In genomic region chr2:218406209-218406948, GRCh38 we compare ENCODE assay signal across 8 cellular contexts. TPM values are rescaled to one million over a fixed set of nuclear protein-coding genes. Genes with fewer than 3 reads are reported as not detected.
DNase-seq lines count a peak whose midpoint lies in the region; ATAC-seq and TF ChIP-seq lines count a peak whose summit lies in the region.

No MANE protein-coding gene starts in this region.

- no TSS peak for BruUV-seq in HCT116 (replicated peaks; lab: Mats Ljungman, UMichigan)

- DNase-seq in GM03348 (ENCODE audit: low spot score) (peak; percentile 98), HCT116 (ENCODE audit: low read depth, low spot score) (peak; percentile 84), MM.1S (peak; percentile 96), SHP77 (lab: John Stamatoyannopoulos, UW) (peak; percentile 86 to 99), activated gamma-delta T cell (lab: John Stamatoyannopoulos, UW) (peak; percentile 95), fibroblast of villous mesenchyme (ENCODE audit: low read depth) (peak; percentile 95), neural progenitor cell (ENCODE audit: low spot score) (peak; percentile 98)

- H3K27me3 Mint-ChIP-seq in neural progenitor cell (ENCODE audit: insufficient read depth, low read depth), result peaks cover 2% of the 10 kb centered on the region

- H3F3A ChIP-seq in MM.1S (ENCODE audit: insufficient read depth, low read length), result peaks cover 9% of the 10 kb centered on the region; the same call in 1 of the 2 replicates
- H3F3A ChIP-seq in neural progenitor cell (ENCODE audit: low read depth), result peaks cover 21% of the 10 kb centered on the region

- peaks cover 10% of the 10 kb centered on the region for H3K36me3 Mint-ChIP-seq in neural progenitor cell

- H4K20me1 ChIP-seq in HCT116 (ENCODE audit: insufficient read depth), result no peaks in the 10 kb centered on the region
- no peaks in the 10 kb centered on the region for H4K20me1 ChIP-seq in MM.1S (ENCODE audit: insufficient read depth, low read length)
- H4K20me1 ChIP-seq in neural progenitor cell (ENCODE audit: low read depth), result peaks cover 4% of the 10 kb centered on the region

- peaks cover 19% of the 10 kb centered on the region for H3K4me1 Mint-ChIP-seq in neural progenitor cell

- H3K4me2 ChIP-seq in HCT116 (ENCODE audit: low read length), result peak overlapping the region; percentile 96
- H3K4me2 ChIP-seq in MM.1S (ENCODE audit: low read depth, low read length), result peak overlapping the region; percentile 98
- peak overlapping the region; percentile 92 for H3K4me2 ChIP-seq in neural progenitor cell

- no peaks in the 10 kb centered on the region for H3K9me3 Mint-ChIP-seq in neural progenitor cell

- H3K4me3 ChIP-seq in HCT116 (replicated peaks in 1 of 2; ENCODE audit: low read depth in 1 of 2, low read length in 2 of 2), result peak overlapping the region; percentile 36 to 61
- peak overlapping the region; percentile 62 for H3K4me3 ChIP-seq in MM.1S (ENCODE audit: low read length)
- peak overlapping the region; percentile 53 for H3K4me3 ChIP-seq in fibroblast of villous mesenchyme (ENCODE audit: low read depth, low read length)
- H3K4me3 ChIP-seq in neural progenitor cell, result peak overlapping the region; percentile 56
- H3K4me3 ChIP-seq in stomach smooth muscle (ENCODE audit: low read length in 2 of 2), result peak overlapping the region; percentile 53 to 77

- intact Hi-C loops in HCT116 (cut with micrococcal nuclease), result loop anchor here (1.0 to 5.0 kb wide), 3 partner anchors 60 to 441 kb away; no protein-coding TSS in a partner anchor

- no peaks in the 10 kb centered on the region for H3K9me2 ChIP-seq in HCT116 (ENCODE audit: insufficient read depth)
- H3K9me2 ChIP-seq in MM.1S (replicated peaks; ENCODE audit: insufficient read depth, low read length), result no peaks in the 10 kb centered on the region

- H3K79me2 ChIP-seq in HCT116 (ENCODE audit: insufficient read depth, low read length), result peaks cover 13% of the 10 kb centered on the region; the same call in 1 of the 2 replicates
- peaks cover 14% of the 10 kb centered on the region for H3K79me2 ChIP-seq in MM.1S (ENCODE audit: low read length)
- peaks cover 4% of the 10 kb centered on the region for H3K79me2 ChIP-seq in neural progenitor cell (ENCODE audit: low read depth)

- ATAC-seq in HCT116, result peak; percentile 92

- TF ChIP-seq CTCF in HCT116 (IDR thresholded peaks at IDR 0.05 in 2 of 3, conservative IDR thresholded peaks at IDR 0.05 in 1 of 3; ENCODE audit: borderline replicate concordance in 1 of 3, insufficient read depth in 1 of 3, low read depth in 2 of 3, low read length in 2 of 3), result peak in 2 of 3 experiments; percentile 72 to 75; a peak in 4 of 6 replicates
- peak; percentile 76 for TF ChIP-seq CTCF in MM.1S (IDR thresholded peaks at IDR 0.05; ENCODE audit: low read length)
- peak; percentile 76 for TF ChIP-seq CTCF in fibroblast of villous mesenchyme (IDR thresholded peaks at IDR 0.05; ENCODE audit: insufficient read depth, low read depth, low read length)
- peak; percentile 77 for TF ChIP-seq CTCF in neural progenitor cell (IDR thresholded peaks at IDR 0.05)

- POLR2A ChIA-PET in HCT116 (lab: Charles Lee), result no interaction called here

- RAD21 ChIA-PET in HCT116 (lab: Charles Lee; ENCODE audit: low non-redundant PET in 1 of 2, low total read pairs in 2 of 2, uncharacterized antibody in 2 of 2, unreplicated experiment in 2 of 2), result no interaction called here

- no peaks in the 10 kb centered on the region for H3K9me3 ChIP-seq in HCT116 (ENCODE audit: control insufficient read depth in 1 of 2, insufficient read depth in 1 of 2, low read depth in 1 of 2, low read length in 2 of 2)
- no peaks in the 10 kb centered on the region for H3K9me3 ChIP-seq in MM.1S (replicated peaks; ENCODE audit: insufficient read depth, low read length)
- H3K9me3 ChIP-seq in neural progenitor cell (ENCODE audit: low read depth), result no peaks in the 10 kb centered on the region
- H3K9me3 ChIP-seq in stomach smooth muscle (ENCODE audit: control insufficient read depth in 2 of 2, low read length in 2 of 2), result no peaks in the 10 kb centered on the region

- peak overlapping the region; percentile 86 for H3K4me3 Mint-ChIP-seq in neural progenitor cell

- no peak for TF ChIP-seq RAD21 in HCT116 (IDR thresholded peaks at IDR 0.05; ENCODE audit: low read depth)

- no peak overlapping the region for H2AFZ ChIP-seq in HCT116 (ENCODE audit: low read depth, low read length, poor library complexity, severe bottlenecking)
- peak overlapping the region; percentile 92 for H2AFZ ChIP-seq in MM.1S (ENCODE audit: low read length)
- H2AFZ ChIP-seq in neural progenitor cell (replicated peaks), result peak overlapping the region; percentile 60

- TF ChIP-seq POLR2A in HCT116 (IDR thresholded peaks at IDR 0.05; ENCODE audit: borderline replicate concordance, extremely low read depth, insufficient read depth, insufficient read length), result no peak

- no peaks in the 10 kb centered on the region for H3K27me3 ChIP-seq in HCT116 (ENCODE audit: insufficient read depth, low read length)
- H3K27me3 ChIP-seq in MM.1S (replicated peaks; ENCODE audit: insufficient read depth, low read length), result no peaks in the 10 kb centered on the region
- no peaks in the 10 kb centered on the region for H3K27me3 ChIP-seq in neural progenitor cell
- no peaks in the 10 kb centered on the region for H3K27me3 ChIP-seq in stomach smooth muscle (ENCODE audit: control insufficient read depth in 1 of 2, insufficient read depth in 2 of 2, low read length in 2 of 2)

- H3K27ac ChIP-seq in HCT116 (ENCODE audit: low read depth, low read length) (peak overlapping the region; percentile 90), MM.1S (ENCODE audit: low read length) (peak overlapping the region; percentile 50; the same call in 1 of the 2 replicates), neural progenitor cell (peak overlapping the region; percentile 43), stomach smooth muscle (ENCODE audit: low read length) (peak overlapping the region; percentile 90)

- peak overlapping the region; percentile 69 for H3K9ac ChIP-seq in HCT116 (ENCODE audit: low read length)
- H3K9ac ChIP-seq in MM.1S (ENCODE audit: low read length), result peak overlapping the region; percentile 52; the same call in 1 of the 2 replicates
- peak overlapping the region; percentile 34 for H3K9ac ChIP-seq in neural progenitor cell
- H3K9ac ChIP-seq in stomach smooth muscle (ENCODE audit: low read length in 2 of 2), result peak overlapping the region; percentile 80 to 83

- H3K27ac Mint-ChIP-seq in neural progenitor cell, result peak overlapping the region; percentile 93

- H3K36me3 ChIP-seq in HCT116 (ENCODE audit: control insufficient read depth in 1 of 2, insufficient read depth in 2 of 2, low read length in 2 of 2) (peaks cover 17 to 18% of the 10 kb centered on the region in 2 experiments), MM.1S (replicated peaks; ENCODE audit: insufficient read depth, low read length) (no peaks in the 10 kb centered on the region), neural progenitor cell (no peaks in the 10 kb centered on the region), stomach smooth muscle (ENCODE audit: control insufficient read depth in 2 of 2, insufficient read depth in 2 of 2, low read length in 2 of 2) (peaks cover 16 to 21% of the 10 kb centered on the region in 2 donors)

- CTCF ChIA-PET in HCT116 (lab: Charles Lee), result interaction anchor here (0.6 to 1.6 kb wide), 2 partner anchors 10 to 349 kb away, joined by 3 to 8 read pairs; no protein-coding TSS in a partner anchor

- H3K4me1 ChIP-seq in HCT116 (ENCODE audit: control insufficient read depth in 1 of 2, insufficient read depth in 2 of 2, low read length in 2 of 2) (peaks cover 22 to 28% of the 10 kb centered on the region in 2 experiments), MM.1S (ENCODE audit: low read length) (peaks cover 21% of the 10 kb centered on the region), neural progenitor cell (peaks cover 13% of the 10 kb centered on the region), stomach smooth muscle (ENCODE audit: control insufficient read depth, insufficient read depth, low read length) (peaks cover 48% of the 10 kb centered on the region)

TF ChIP-seq in HCT116, 20 proteins besides CTCF, POLR2A, EP300 and RAD21 (continues in another document):
- TF ChIP-seq CBX3 (IDR thresholded peaks at IDR 0.05; ENCODE audit: low read depth), result no peak
- TF ChIP-seq TCF7L2 (IDR thresholded peaks at IDR 0.05; ENCODE audit: borderline replicate concordance, extremely low read depth, insufficient read depth, insufficient read length), result no peak
- peak; percentile 96 for TF ChIP-seq POLR2AphosphoS5 (IDR thresholded peaks at IDR 0.05; ENCODE audit: low read depth, low read length)
- no peak for TF ChIP-seq SP1 (IDR thresholded peaks at IDR 0.05; ENCODE audit: low read depth)
- peak; percentile 1 for TF ChIP-seq YY1 (IDR thresholded peaks at IDR 0.05; ENCODE audit: extremely low read depth, insufficient replicate concordance, low read depth, low read length)

RNA-seq across cellular contexts. Expression of gene CTDSP1, which starts 6.7 kb away (rescaled TPM):
- total RNA-seq in HCT116 (2021; ENCODE audit: unreplicated experiment), result 90.7 TPM
- 79.4 and 89.3 TPM in 2 replicates for polyA plus RNA-seq in HCT116 (2012)
- 63.5 and 66.9 TPM in 2 replicates for total RNA-seq in fibroblast of villous mesenchyme
- 31.3 and 70.5 TPM in 2 replicates for total RNA-seq in neural progenitor cell (ENCODE audit: low replicate concordance)

RNA-seq across cellular contexts. Expression of gene VIL1, which starts 12.5 kb away (rescaled TPM):
- total RNA-seq in HCT116 (2021; ENCODE audit: unreplicated experiment) (0.49 TPM), fibroblast of villous mesenchyme (under 0.01 TPM in 1 of 2 replicates, not detected in the other), neural progenitor cell (ENCODE audit: low replicate concordance) (0.22 TPM in 1 of 2 replicates, not detected in the other)
- 0.06 and 0.17 TPM in 2 replicates for polyA plus RNA-seq in HCT116 (2012)

RNA-seq across cellular contexts. Expression of gene SLC11A1, which starts 24.3 kb away (rescaled TPM):
- 0.42 TPM for total RNA-seq in HCT116 (2021; ENCODE audit: unreplicated experiment)
- 0.30 and 0.51 TPM in 2 replicates for polyA plus RNA-seq in HCT116 (2012)
- under 0.01 and 0.43 TPM in 2 replicates for total RNA-seq in fibroblast of villous mesenchyme
- 0.03 TPM in 1 of 2 replicates, not detected in the other for total RNA-seq in neural progenitor cell (ENCODE audit: low replicate concordance)

RNA-seq across cellular contexts. Expression of gene CATIP, which starts 49.7 kb away (rescaled TPM):
- total RNA-seq in HCT116 (2021; ENCODE audit: unreplicated experiment), result 0.57 TPM
- polyA plus RNA-seq in HCT116 (2012), result 0.27 and 0.34 TPM in 2 replicates
- 0.43 TPM in 1 of 2 replicates, not detected in the other for total RNA-seq in fibroblast of villous mesenchyme
- total RNA-seq in neural progenitor cell (ENCODE audit: low replicate concordance), result 3.1 and 6.2 TPM in 2 replicates

Comparison
In these comparisons a context has a peak if more than half of its experiments do, and no peak if none do; other contexts are left out.
1. Peak in every context shown above with its lines: DNase-seq, ATAC-seq, H3K4me3 ChIP-seq and H3K27ac ChIP-seq.